Comparison of ENCODE assay signal across 13 cellular contexts in genomic region chr11:861105-861479, GRCh38.
"Had no signal": no experiment of that assay in that cellular context is flagged by ENCODE, and none has a peak within 500 bp of the region (broad histone marks: within the 10 kb centered on the region; RNA-seq: fewer than 3 reads in every experiment).

No MANE protein-coding gene starts in this region.

- H3K4me1 ChIP-seq: foreskin keratinocyte had no signal

- H3K27ac Mint-ChIP-seq: activated CD4-positive, alpha-beta memory T cell treated with anti-CD3 and anti-CD28 coated beads, Interleukin-2, amount 10 ng/mL, durations not matched to agents 7 days and 5 days had no signal

- ATAC-seq: foreskin keratinocyte; left cardiac atrium; naive thymus-derived CD8-positive, alpha-beta T cell had no signal

- H3K36me3 Mint-ChIP-seq: naive thymus-derived CD8-positive, alpha-beta T cell; type B pancreatic cell had no signal

- DNase-seq: activated CD4-positive, alpha-beta memory T cell treated with anti-CD3 and anti-CD28 coated beads, Interleukin-2, amount 10 ng/mL, durations not matched to agents 7 days and 5 days; colonic mucosa; effector CD4-positive, alpha-beta T cell; foreskin keratinocyte; head of caudate nucleus; left cardiac atrium; naive thymus-derived CD8-positive, alpha-beta T cell; occipital lobe; sigmoid colon; stimulated activated CD4-positive, alpha-beta T cell treated with anti-CD3 and anti-CD28 coated beads, Interleukin-2, amount 100 ng/mL, for 24 hours; stimulated activated naive CD4-positive, alpha-beta T cell treated with Interleukin-2 at 50 U/mL for 16 hours had no signal

- H3K27me3 Mint-ChIP-seq: activated CD4-positive, alpha-beta memory T cell treated with anti-CD3 and anti-CD28 coated beads, Interleukin-2, amount 10 ng/mL, durations not matched to agents 7 days and 5 days; naive thymus-derived CD8-positive, alpha-beta T cell; type B pancreatic cell had no signal

- H3K27ac ChIP-seq: colonic mucosa, foreskin keratinocyte, suprapubic skin had no signal

- H3K9me3 ChIP-seq: colonic mucosa, sigmoid colon, suprapubic skin had no signal

- H3K4me1 Mint-ChIP-seq: activated CD4-positive, alpha-beta memory T cell treated with anti-CD3 and anti-CD28 coated beads, Interleukin-2, amount 10 ng/mL, durations not matched to agents 7 days and 5 days had no signal

- H3K27me3 ChIP-seq: foreskin keratinocyte, sigmoid colon, suprapubic skin had no signal

- H3K9me3 Mint-ChIP-seq: activated CD4-positive, alpha-beta memory T cell treated with anti-CD3 and anti-CD28 coated beads, Interleukin-2, amount 10 ng/mL, durations not matched to agents 7 days and 5 days; naive thymus-derived CD8-positive, alpha-beta T cell; type B pancreatic cell had no signal

- H3K4me3 ChIP-seq: colonic mucosa, sigmoid colon, suprapubic skin had no signal

- H3K4me3 Mint-ChIP-seq: activated CD4-positive, alpha-beta memory T cell treated with anti-CD3 and anti-CD28 coated beads, Interleukin-2, amount 10 ng/mL, durations not matched to agents 7 days and 5 days; naive thymus-derived CD8-positive, alpha-beta T cell; type B pancreatic cell had no signal

- H3K36me3 ChIP-seq: colonic mucosa had no signal
